In the genomic region with DNA sequence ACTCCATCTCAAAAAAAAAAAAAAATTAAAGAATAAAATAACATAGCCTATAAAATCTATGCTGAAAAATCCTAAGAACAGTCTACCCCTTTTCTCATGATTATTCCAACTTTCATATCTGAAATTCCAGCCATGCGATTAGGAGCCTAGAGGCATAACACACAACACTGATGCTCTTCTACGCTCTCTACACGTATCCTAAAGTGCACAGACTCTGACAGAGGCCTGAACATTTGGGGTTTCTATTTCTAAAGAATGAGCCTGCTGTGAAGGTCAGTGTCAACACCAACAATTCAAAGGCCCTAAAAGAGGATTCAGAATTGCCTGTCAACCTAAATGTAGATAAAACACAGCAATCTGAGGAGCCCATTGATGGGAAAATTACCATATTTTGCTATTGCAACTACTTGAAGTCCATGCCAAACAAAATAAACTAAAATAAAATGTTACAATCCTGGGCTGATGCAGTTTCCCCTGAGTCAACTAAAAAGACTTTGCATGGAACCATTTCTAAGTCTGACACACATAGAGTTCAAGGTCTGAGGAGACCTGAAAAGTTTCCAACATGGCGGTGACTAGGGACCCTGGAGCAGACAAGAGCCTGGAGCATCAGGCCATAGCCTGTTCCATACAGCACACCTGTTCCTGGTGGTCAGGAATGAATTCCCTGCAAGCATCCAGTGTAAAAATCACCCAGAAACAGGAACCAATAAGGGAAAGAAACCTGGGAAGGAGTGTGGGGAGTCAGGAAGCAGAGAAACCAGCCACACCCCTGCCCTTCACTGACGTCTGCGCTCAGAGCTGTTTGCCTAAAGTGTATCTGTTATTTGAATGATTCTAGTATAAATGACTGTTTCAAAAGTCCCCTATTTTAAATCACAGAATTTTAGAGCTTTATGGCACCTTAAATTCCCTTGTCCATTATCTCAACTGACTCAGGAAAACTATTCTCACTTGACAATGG, we compare ENCODE assay signal across 15 cellular contexts. TPM values are rescaled to one million over a fixed set of nuclear protein-coding genes. Genes with fewer than 3 reads are reported as not detected.
DNase-seq lines count a peak whose midpoint lies in the region; ATAC-seq and TF ChIP-seq lines count a peak whose summit lies in the region.
"Had no signal": no experiment of that assay in that cellular context is flagged by ENCODE, and none has a peak within 500 bp of the region (broad histone marks: within the 10 kb centered on the region; RNA-seq: fewer than 3 reads in every experiment).

No MANE protein-coding gene starts in this region.

- H3K36me3 ChIP-seq in cardiac muscle cell = no peaks in the 10 kb centered on the region
- H3K36me3 ChIP-seq in stomach = no peaks in the 10 kb centered on the region
- H3K36me3 ChIP-seq: thyroid gland had no signal

- ATAC-seq in left colon (peak; percentile 53), HG02981 (IDR thresholded peaks at IDR 0.05; ENCODE audit: unreplicated experiment) (no peak), sciatic nerve (no peak)
- ATAC-seq: activated naive CD4-positive, alpha-beta T cell treated with anti-CD3 and anti-CD28 coated beads, Interleukin-2, amount 50 U/mL, for 72 hours; left ventricle myocardium superior had no signal

- H3K4me3 ChIP-seq in cardiac muscle cell (no peak overlapping the region), stomach (no peak overlapping the region)
- H3K4me3 ChIP-seq: thyroid gland had no signal

- 80 to 88% (median 87%) methylated on average over 6 of the region's 6 CpGs for WGBS in stomach, 5 donors

- H3K27me3 ChIP-seq in cardiac muscle cell (no peaks in the 10 kb centered on the region), stomach (no peaks in the 10 kb centered on the region)
- H3K27me3 ChIP-seq: thyroid gland had no signal

- H3K9me3 ChIP-seq in cardiac muscle cell (ENCODE audit: low read depth) (no peaks in the 10 kb centered on the region), stomach (no peaks in the 10 kb centered on the region)
- H3K9me3 ChIP-seq: thyroid gland had no signal

- no peaks in the 10 kb centered on the region for H3K27me3 Mint-ChIP-seq in chondrocyte (ENCODE audit: low read depth)

- TF ChIP-seq POLR2A in stomach (IDR thresholded peaks at IDR 0.05) = no peak

- peaks cover 25% of the 10 kb centered on the region for H3K4me1 ChIP-seq in cardiac muscle cell (ENCODE audit: low read depth)
- H3K4me1 ChIP-seq in stomach = peaks cover 0 to 24% (median 3%) of the 10 kb centered on the region in 4 donors

- H3K4me1 Mint-ChIP-seq in chondrocyte (ENCODE audit: low read depth) = peaks cover 29% of the 10 kb centered on the region

- H3K27ac ChIP-seq in cardiac muscle cell (peak overlapping the region; percentile 47), stomach (no peak overlapping the region)
- H3K27ac ChIP-seq: thyroid gland had no signal

- H3K27ac Mint-ChIP-seq in chondrocyte (ENCODE audit: unreplicated experiment) = peak overlapping the region; percentile 80
- H3K27ac Mint-ChIP-seq: activated naive CD4-positive, alpha-beta T cell treated with anti-CD3 and anti-CD28 coated beads, Interleukin-2, amount 50 U/mL, for 72 hours had no signal

- intact Hi-C loops in cardiac septum (cut with DNase I) (no loop called here), left colon (cut with DNase I, micrococcal nuclease) (no loop called here), stomach (cut with DNase I; ENCODE audit: low total_unique reads) (no loop called here), sciatic nerve (cut with DNase I) (no loop called here)

- H3K36me3 Mint-ChIP-seq in chondrocyte (ENCODE audit: low read depth) = peaks cover 3% of the 10 kb centered on the region
- H3K36me3 Mint-ChIP-seq: activated naive CD4-positive, alpha-beta T cell treated with anti-CD3 and anti-CD28 coated beads, Interleukin-2, amount 50 U/mL, for 72 hours had no signal

- no peak for TF ChIP-seq EP300 in stomach (IDR thresholded peaks at IDR 0.05)

- H3K4me3 Mint-ChIP-seq in chondrocyte (ENCODE audit: unreplicated experiment) = no peak overlapping the region

- DNase-seq in cardiac muscle cell (ENCODE audit: low read depth in 1 of 2, low spot score in 1 of 2) (no peak), cardiac septum (ENCODE audit: low spot score) (no peak), chondrocyte (ENCODE audit: low spot score) (no peak), left colon (no peak), stomach (no peak), sciatic nerve (ENCODE audit: low spot score) (no peak), DMS 273 (lab: John Stamatoyannopoulos, UW; ENCODE audit: unreplicated experiment) (no peak)
- DNase-seq: activated CD4-positive, alpha-beta T cell treated with anti-CD3 and anti-CD28 coated beads, Interleukin-2, amount 50 U/mL, for 48 hours; activated T-cell treated with anti-CD3 and anti-CD28 coated beads, Interleukin-2, amount 50 U/mL, for 1 hour; left ventricle myocardium superior; MM.1S; NCI-H1694 treated with DMSO at 0.1 percent for 48 hours; thyroid gland had no signal

- H3K9me3 Mint-ChIP-seq in chondrocyte (ENCODE audit: low read depth) = no peaks in the 10 kb centered on the region
- H3K9me3 Mint-ChIP-seq: activated naive CD4-positive, alpha-beta T cell treated with anti-CD3 and anti-CD28 coated beads, Interleukin-2, amount 50 U/mL, for 72 hours had no signal

- TF ChIP-seq CTCF in cardiac muscle cell (IDR thresholded peaks at IDR 0.05; ENCODE audit: low read depth, low read length) (no peak), chondrocyte (IDR thresholded peaks at IDR 0.05) (no peak), stomach (IDR thresholded peaks at IDR 0.05) (no peak)

RNA-seq across cellular contexts. Expression of a gene that starts 11.8 kb away (rescaled TPM):
- total RNA-seq in cardiac muscle cell (35.8 and 61.3 TPM in 2 replicates), cardiac septum (1.4 TPM), chondrocyte (10.6 to 12.3 TPM (median 10.7 TPM) in 3 replicates), left colon (1 to 10 TPM; 5.0 to 5.2 TPM), stomach (10 to 100 TPM in 4 of 5 donors, 1 to 10 TPM in 1; 3.1 to 34.8 (median 22.0) TPM), sciatic nerve (14.8 TPM)
- polyA plus RNA-seq in cardiac muscle cell (26.4 and 36.1 TPM in 2 replicates), stomach (10 to 100 TPM in 1 of 3 donors, 1 to 10 TPM in 2; 6.4 to 10.1 (median 7.8) TPM)

RNA-seq across cellular contexts. Expression of a gene that starts 50.2 kb away (rescaled TPM):
- 3.1 and 3.7 TPM in 2 replicates for total RNA-seq in cardiac muscle cell
- polyA plus RNA-seq in cardiac muscle cell = 5.7 and 6.6 TPM in 2 replicates
- 2.8 TPM for total RNA-seq in cardiac septum
- 6.8 to 7.8 TPM (median 7.6 TPM) in 3 replicates for total RNA-seq in chondrocyte
- 1 to 10 TPM; 2.7 to 3.7 TPM for total RNA-seq in left colon
- 1 to 10 TPM in 3 of 5 donors, under 1 TPM in 2; under 0.01 to 5.7 (median 1.2) TPM for total RNA-seq in stomach
- 1 to 10 TPM; 1.5 to 2.8 (median 2.7) TPM for polyA plus RNA-seq in stomach
- total RNA-seq in sciatic nerve = 4.6 TPM
